9 cellular contexts compared by ENCODE assay signal in the genomic region with DNA sequence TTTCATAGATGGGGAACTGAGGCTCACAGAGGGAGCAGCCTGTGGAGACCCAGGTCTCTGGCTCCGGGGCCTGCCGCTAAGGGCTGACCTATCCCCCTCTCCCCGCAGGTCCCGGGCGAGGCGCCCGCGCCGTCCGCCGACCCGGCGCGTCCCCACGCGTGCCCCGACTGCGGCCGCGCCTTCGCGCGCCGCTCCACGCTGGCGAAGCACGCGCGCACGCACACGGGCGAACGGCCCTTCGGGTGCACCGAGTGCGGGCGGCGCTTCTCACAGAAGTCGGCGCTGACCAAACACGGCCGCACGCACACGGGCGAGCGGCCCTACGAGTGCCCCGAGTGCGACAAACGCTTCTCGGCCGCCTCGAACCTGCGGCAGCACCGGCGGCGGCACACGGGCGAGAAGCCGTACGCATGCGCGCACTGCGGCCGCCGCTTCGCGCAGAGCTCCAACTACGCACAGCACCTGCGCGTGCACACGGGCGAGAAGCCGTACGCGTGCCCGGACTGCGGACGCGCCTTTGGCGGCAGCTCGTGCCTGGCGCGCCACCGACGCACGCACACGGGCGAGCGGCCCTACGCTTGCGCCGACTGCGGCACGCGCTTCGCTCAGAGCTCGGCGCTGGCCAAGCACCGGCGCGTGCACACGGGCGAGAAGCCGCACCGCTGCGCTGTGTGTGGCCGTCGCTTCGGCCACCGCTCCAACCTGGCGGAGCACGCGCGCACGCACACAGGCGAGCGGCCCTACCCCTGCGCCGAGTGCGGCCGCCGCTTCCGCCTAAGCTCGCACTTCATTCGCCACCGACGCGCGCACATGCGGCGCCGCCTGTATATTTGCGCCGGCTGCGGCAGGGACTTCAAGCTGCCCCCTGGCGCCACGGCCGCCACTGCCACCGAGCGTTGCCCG. TPM values are rescaled to one million over a fixed set of nuclear protein-coding genes. Genes with fewer than 3 reads are reported as not detected.
A peak's percentile ranks its signal among the peaks of the same experiment; 100 is the strongest.
DNase-seq lines count a peak whose midpoint lies in the region; ATAC-seq, FAIRE-seq and TF ChIP-seq lines count a peak whose summit lies in the region.
"Had no signal": no experiment of that assay in that cellular context is flagged by ENCODE, and none has a peak within 500 bp of the region (broad histone marks: within the 10 kb centered on the region; RNA-seq: fewer than 3 reads in every experiment).

No MANE protein-coding gene starts in this region.

- BruUV-seq in HepG2 (replicated peaks; lab: Mats Ljungman, UMichigan), result no TSS peak

- ATAC-seq in HG02970 (IDR thresholded peaks at IDR 0.05; ENCODE audit: low FRiP score, unreplicated experiment), result peak; percentile 80
- peak; percentile 22; the same call in 2 of the 3 replicates for ATAC-seq in HepG2

- POLR2A ChIA-PET in activated CD4-positive, alpha-beta T cell treated with anti-CD3 and anti-CD28 coated beads, Interleukin-2, amount 10 ng/mL, durations not matched to agents 7 days and 5 days (lab: Charles Lee), result interaction anchor here (0.5 to 1.5 kb wide), 9 partner anchors 9 to 193 kb away, joined by 3 to 6 read pairs (median 3); a partner anchor contains a TSS
- POLR2A ChIA-PET in HepG2 (lab: Yijun Ruan, JAX), result interaction anchor here (0.6 to 1.2 kb wide), 3 partner anchors 8 to 480 kb away, joined by 3 read pairs; a partner anchor contains a TSS

- no peak overlapping the region for H3K9ac ChIP-seq in HepG2 (ENCODE audit: insufficient read depth, low read depth, low read length)

- CTCF ChIA-PET in activated CD4-positive, alpha-beta T cell treated with anti-CD3 and anti-CD28 coated beads, Interleukin-2, amount 10 ng/mL, durations not matched to agents 7 days and 5 days (lab: Charles Lee), result interaction anchor here (0.6 to 5.5 kb wide), 15 partner anchors 10 to 327 kb away, joined by 3 to 47 read pairs (median 3); a partner anchor contains a TSS
- CTCF ChIA-PET in HepG2 (lab: Yijun Ruan, JAX; ENCODE audit: low intra/inter-chr PET ratio, low total read pairs), result no interaction called here

- H3K4me1 Mint-ChIP-seq in activated CD4-positive, alpha-beta T cell treated with anti-CD3 and anti-CD28 coated beads, Interleukin-2, amount 10 ng/mL, durations not matched to agents 7 days and 5 days, result peaks cover 35% of the 10 kb centered on the region

- DNase-seq in NCI-H1694 treated with DMSO at 0.1 percent for 48 hours (lab: John Stamatoyannopoulos, UW), result peak; percentile 40
- DNase-seq in NCI-H1694 (lab: John Stamatoyannopoulos, UW), result no peak
- peak; percentile 94 for DNase-seq in NCI-H2171 (lab: John Stamatoyannopoulos, UW)
- DNase-seq in activated CD4-positive, alpha-beta T cell treated with anti-CD3 and anti-CD28 coated beads, Interleukin-2, amount 10 ng/mL, durations not matched to agents 7 days and 5 days, result peak; percentile 90
- peak; percentile 56 for DNase-seq in dedifferentiated amniotic fluid mesenchymal stem cell (ENCODE audit: extremely low spot score)
- DNase-seq in HepG2 (ENCODE audit: low spot score), result no peak
- peak; percentile 77 to 80 for DNase-seq in stimulated activated CD4-positive, alpha-beta T cell treated with anti-CD3 and anti-CD28 coated beads, Interleukin-2, amount 100 ng/mL, for 48 hours

- 0 out of 2 replicates have a peak, but pooled peaks cover 10% of the 10 kb centered on the region for H3K4me1 ChIP-seq in HepG2 (ENCODE audit: insufficient read depth, low read length)

- no peak for FAIRE-seq in HepG2 (lab: Jason Lieb, UNC)
- FAIRE-seq: A204.1 had no signal

- peaks cover 17% of the 10 kb centered on the region for H3K36me3 Mint-ChIP-seq in activated CD4-positive, alpha-beta T cell treated with anti-CD3 and anti-CD28 coated beads, Interleukin-2, amount 10 ng/mL, durations not matched to agents 7 days and 5 days (ENCODE audit: low read depth)

- TF ChIP-seq EP300 in HepG2 (IDR thresholded peaks at IDR 0.05; ENCODE audit: low read depth in 2 of 2, low read length in 2 of 2) (no peak), HepG2 (CRISPR knock-in tag; IDR thresholded peaks at IDR 0.05; ENCODE audit: borderline replicate concordance) (no peak)

- no peak for TF ChIP-seq RAD21 in HepG2 (CRISPR knock-in tag; IDR thresholded peaks at IDR 0.05)

- intact Hi-C loops in HepG2 (cut with micrococcal nuclease; ENCODE audit: unreplicated experiment), result no loop called here

- H4K20me1 ChIP-seq in HepG2 (ENCODE audit: insufficient read depth, low read length), result no peaks in the 10 kb centered on the region

- peaks cover 5% of the 10 kb centered on the region for H3K79me2 ChIP-seq in HepG2 (ENCODE audit: insufficient read depth, low read length)

- no peaks in the 10 kb centered on the region for H3K9me3 ChIP-seq in HepG2 (ENCODE audit: low read length)

- in situ Hi-C loops in HepG2 (cut with HindIII; ENCODE audit: extremely low pct_ligation_motif_present, low pct_unique_long_range_greater_than_20kb), result no loop called here

- H3K27ac ChIP-seq in HepG2 (ENCODE audit: extremely low read length, insufficient read depth, low read length), result no peak overlapping the region

- H3K4me3 Mint-ChIP-seq in activated CD4-positive, alpha-beta T cell treated with anti-CD3 and anti-CD28 coated beads, Interleukin-2, amount 10 ng/mL, durations not matched to agents 7 days and 5 days, result peak overlapping the region; percentile 59

- no peaks in the 10 kb centered on the region for H3K27me3 ChIP-seq in HepG2 (ENCODE audit: control insufficient read depth in 1 of 2, insufficient read depth in 2 of 2, low read length in 2 of 2)

- no peaks in the 10 kb centered on the region for H3K27me3 Mint-ChIP-seq in activated CD4-positive, alpha-beta T cell treated with anti-CD3 and anti-CD28 coated beads, Interleukin-2, amount 10 ng/mL, durations not matched to agents 7 days and 5 days

- H2AFZ ChIP-seq in HepG2 (ENCODE audit: low read length), result no peak overlapping the region

- H3K36me3 ChIP-seq in HepG2 (replicated peaks in 1 of 2; ENCODE audit: control insufficient read depth in 1 of 2, insufficient read depth in 2 of 2, low read length in 2 of 2), result peaks cover 11 to 50% of the 10 kb centered on the region in 2 experiments

- H3K9me3 Mint-ChIP-seq in activated CD4-positive, alpha-beta T cell treated with anti-CD3 and anti-CD28 coated beads, Interleukin-2, amount 10 ng/mL, durations not matched to agents 7 days and 5 days, result no peaks in the 10 kb centered on the region

- H3K4me2 ChIP-seq in HepG2 (ENCODE audit: low read depth, low read length), result no peak overlapping the region

- TF ChIP-seq CTCF in HepG2 (CRISPR knock-in tag; IDR thresholded peaks at IDR 0.05), result no peak

- peak overlapping the region; percentile 31 for H3K27ac Mint-ChIP-seq in activated CD4-positive, alpha-beta T cell treated with anti-CD3 and anti-CD28 coated beads, Interleukin-2, amount 10 ng/mL, durations not matched to agents 7 days and 5 days

- 97% methylated on average over 142 of the region's 142 CpGs for WGBS in HepG2 (ENCODE audit: low lambda C conversion rate)

- no peak overlapping the region for H3K4me3 ChIP-seq in HepG2 (replicated peaks in 1 of 3; ENCODE audit: insufficient read depth in 1 of 3, low read depth in 2 of 3, low read length in 3 of 3)

- TF ChIP-seq POLR2A in HepG2 (IDR thresholded peaks at IDR 0.05; ENCODE audit: insufficient read depth in 1 of 2, low read depth in 2 of 2, low read length in 2 of 2), result no peak

RNA-seq across cellular contexts. Expression of a gene that starts 10.3 kb away (rescaled TPM):
- 1 to 10 TPM; 3.4 to 3.7 TPM for total RNA-seq in activated CD4-positive, alpha-beta T cell treated with anti-CD3 and anti-CD28 coated beads, Interleukin-2, amount 10 ng/mL, durations not matched to agents 7 days and 5 days
- 10.9 and 11.8 TPM in 2 replicates for total RNA-seq in HepG2 (2016; rRNA removed; fragmentation: Illumina TruSeq; extraction: Trizol)
- total RNA-seq in HepG2 (2016; cell fraction: cytosol; rRNA removed; fragmentation: Illumina TruSeq; extraction: Trizol; ENCODE audit: low read depth), result 8.8 and 9.7 TPM in 2 replicates
- 9.0 and 10.5 TPM in 2 replicates for total RNA-seq in HepG2 (2016; cell fraction: insoluble cytoplasmic fraction; rRNA removed; fragmentation: Illumina TruSeq; extraction: Trizol)
- 14.5 and 14.9 TPM in 2 replicates for total RNA-seq in HepG2 (2016; cell fraction: membrane; rRNA removed; fragmentation: Illumina TruSeq; extraction: Trizol)
- total RNA-seq in HepG2 (2016; cell fraction: nucleus; rRNA removed; fragmentation: Illumina TruSeq; extraction: Trizol), result 5.7 and 6.4 TPM in 2 replicates
- 5.0 and 5.4 TPM in 2 replicates for polyA plus RNA-seq in HepG2 (2011; rRNA removed)
- 6.7 and 15.5 TPM in 2 replicates for polyA plus RNA-seq in HepG2 (2011; cell fraction: cytosol; rRNA removed)
- 11.2 and 15.1 TPM in 2 replicates for polyA plus RNA-seq in HepG2 (2011; cell fraction: nucleus; rRNA removed)
- 2.3 and 2.7 TPM in 2 replicates for polyA plus RNA-seq in HepG2 (2012)
- 8.8 and 9.4 TPM in 2 replicates for polyA plus RNA-seq in HepG2 (2016; cell fraction: cytosol; fragmentation: Illumina TruSeq; extraction: Trizol; ENCODE audit: low read depth)
- 8.3 and 10.8 TPM in 2 replicates for polyA plus RNA-seq in HepG2 (2016; cell fraction: insoluble cytoplasmic fraction; fragmentation: Illumina TruSeq; extraction: Trizol; ENCODE audit: low read depth)
- polyA plus RNA-seq in HepG2 (2016; cell fraction: membrane; fragmentation: Illumina TruSeq; extraction: Trizol; ENCODE audit: low read depth), result 10.9 and 11.1 TPM in 2 replicates
- 9.1 and 10.0 TPM in 2 replicates for polyA plus RNA-seq in HepG2 (2016; cell fraction: nucleus; fragmentation: Illumina TruSeq; extraction: Trizol; ENCODE audit: insufficient read depth, low read depth)
- polyA minus RNA-seq in HepG2 (2011; rRNA and poly(A)+ RNA removed; ENCODE audit: low replicate concordance), result 4.1 and 9.1 TPM in 2 replicates
- polyA minus RNA-seq in HepG2 (2011; cell fraction: cytosol; rRNA and poly(A)+ RNA removed), result 4.6 and 5.6 TPM in 2 replicates
- polyA minus RNA-seq in HepG2 (2011; cell fraction: nucleus; rRNA and poly(A)+ RNA removed), result 5.3 and 5.4 TPM in 2 replicates

RNA-seq across cellular contexts. Expression of a gene that starts 12.1 kb away (rescaled TPM):
- 10 to 100 TPM; 48.4 to 51.4 TPM for total RNA-seq in activated CD4-positive, alpha-beta T cell treated with anti-CD3 and anti-CD28 coated beads, Interleukin-2, amount 10 ng/mL, durations not matched to agents 7 days and 5 days
- 74.4 and 105 TPM in 2 replicates for total RNA-seq in HepG2 (2016; rRNA removed; fragmentation: Illumina TruSeq; extraction: Trizol)
- total RNA-seq in HepG2 (2016; cell fraction: cytosol; rRNA removed; fragmentation: Illumina TruSeq; extraction: Trizol; ENCODE audit: low read depth), result 44.2 and 47.1 TPM in 2 replicates
- total RNA-seq in HepG2 (2016; cell fraction: insoluble cytoplasmic fraction; rRNA removed; fragmentation: Illumina TruSeq; extraction: Trizol), result 74.5 and 96.6 TPM in 2 replicates
- 77.2 and 80.8 TPM in 2 replicates for total RNA-seq in HepG2 (2016; cell fraction: membrane; rRNA removed; fragmentation: Illumina TruSeq; extraction: Trizol)
- total RNA-seq in HepG2 (2016; cell fraction: nucleus; rRNA removed; fragmentation: Illumina TruSeq; extraction: Trizol), result 30.8 and 32.7 TPM in 2 replicates
- polyA plus RNA-seq in HepG2 (2011; rRNA removed), result 52.9 and 54.8 TPM in 2 replicates
- polyA plus RNA-seq in HepG2 (2011; cell fraction: cytosol; rRNA removed), result 58.6 and 70.5 TPM in 2 replicates
- polyA plus RNA-seq in HepG2 (2011; cell fraction: nucleus; rRNA removed), result 16.9 and 17.1 TPM in 2 replicates
- polyA plus RNA-seq in HepG2 (2012), result 49.0 and 54.0 TPM in 2 replicates
- 63.8 and 69.5 TPM in 2 replicates for polyA plus RNA-seq in HepG2 (2016; cell fraction: cytosol; fragmentation: Illumina TruSeq; extraction: Trizol; ENCODE audit: low read depth)
- polyA plus RNA-seq in HepG2 (2016; cell fraction: insoluble cytoplasmic fraction; fragmentation: Illumina TruSeq; extraction: Trizol; ENCODE audit: low read depth), result 138 and 146 TPM in 2 replicates
- polyA plus RNA-seq in HepG2 (2016; cell fraction: membrane; fragmentation: Illumina TruSeq; extraction: Trizol; ENCODE audit: low read depth), result 69.5 and 71.6 TPM in 2 replicates
- 49.9 and 56.9 TPM in 2 replicates for polyA plus RNA-seq in HepG2 (2016; cell fraction: nucleus; fragmentation: Illumina TruSeq; extraction: Trizol; ENCODE audit: insufficient read depth, low read depth)
- 36.0 and 50.1 TPM in 2 replicates for polyA minus RNA-seq in HepG2 (2011; rRNA and poly(A)+ RNA removed; ENCODE audit: low replicate concordance)
- polyA minus RNA-seq in HepG2 (2011; cell fraction: cytosol; rRNA and poly(A)+ RNA removed), result 16.2 and 24.3 TPM in 2 replicates
- 5.3 and 7.0 TPM in 2 replicates for polyA minus RNA-seq in HepG2 (2011; cell fraction: nucleus; rRNA and poly(A)+ RNA removed)

RNA-seq across cellular contexts. Expression of a gene that starts 22.5 kb away (rescaled TPM):
- total RNA-seq in activated CD4-positive, alpha-beta T cell treated with anti-CD3 and anti-CD28 coated beads, Interleukin-2, amount 10 ng/mL, durations not matched to agents 7 days and 5 days, result 10 to 100 TPM; 13.7 to 13.9 TPM
- total RNA-seq in HepG2 (2016; rRNA removed; fragmentation: Illumina TruSeq; extraction: Trizol), result 10.9 and 12.3 TPM in 2 replicates
- total RNA-seq in HepG2 (2016; cell fraction: cytosol; rRNA removed; fragmentation: Illumina TruSeq; extraction: Trizol; ENCODE audit: low read depth), result 2.3 and 2.9 TPM in 2 replicates
- total RNA-seq in HepG2 (2016; cell fraction: insoluble cytoplasmic fraction; rRNA removed; fragmentation: Illumina TruSeq; extraction: Trizol), result 10.9 and 12.6 TPM in 2 replicates
- 8.8 and 8.9 TPM in 2 replicates for total RNA-seq in HepG2 (2016; cell fraction: membrane; rRNA removed; fragmentation: Illumina TruSeq; extraction: Trizol)
- total RNA-seq in HepG2 (2016; cell fraction: nucleus; rRNA removed; fragmentation: Illumina TruSeq; extraction: Trizol), result 5.4 and 7.9 TPM in 2 replicates
- 9.9 and 11.7 TPM in 2 replicates for polyA plus RNA-seq in HepG2 (2011; rRNA removed)
- 7.8 and 10.1 TPM in 2 replicates for polyA plus RNA-seq in HepG2 (2011; cell fraction: cytosol; rRNA removed)
- polyA plus RNA-seq in HepG2 (2011; cell fraction: nucleus; rRNA removed), result 9.4 and 11.4 TPM in 2 replicates
- 7.7 and 10.5 TPM in 2 replicates for polyA plus RNA-seq in HepG2 (2012)
- polyA plus RNA-seq in HepG2 (2016; cell fraction: cytosol; fragmentation: Illumina TruSeq; extraction: Trizol; ENCODE audit: low read depth), result 2.1 and 2.6 TPM in 2 replicates
- polyA plus RNA-seq in HepG2 (2016; cell fraction: insoluble cytoplasmic fraction; fragmentation: Illumina TruSeq; extraction: Trizol; ENCODE audit: low read depth), result 11.0 and 11.9 TPM in 2 replicates
- 5.4 and 6.0 TPM in 2 replicates for polyA plus RNA-seq in HepG2 (2016; cell fraction: membrane; fragmentation: Illumina TruSeq; extraction: Trizol; ENCODE audit: low read depth)
- 11.3 and 12.2 TPM in 2 replicates for polyA plus RNA-seq in HepG2 (2016; cell fraction: nucleus; fragmentation: Illumina TruSeq; extraction: Trizol; ENCODE audit: insufficient read depth, low read depth)
- 7.6 and 12.0 TPM in 2 replicates for polyA minus RNA-seq in HepG2 (2011; rRNA and poly(A)+ RNA removed; ENCODE audit: low replicate concordance)
- 4.8 and 5.3 TPM in 2 replicates for polyA minus RNA-seq in HepG2 (2011; cell fraction: cytosol; rRNA and poly(A)+ RNA removed)
- polyA minus RNA-seq in HepG2 (2011; cell fraction: nucleus; rRNA and poly(A)+ RNA removed), result 4.1 and 5.0 TPM in 2 replicates

RNA-seq across cellular contexts. Expression of a gene that starts 28.0 kb away (rescaled TPM):
- 10 to 100 TPM; 52.2 to 58.9 TPM for total RNA-seq in activated CD4-positive, alpha-beta T cell treated with anti-CD3 and anti-CD28 coated beads, Interleukin-2, amount 10 ng/mL, durations not matched to agents 7 days and 5 days
- 20.7 and 56.3 TPM in 2 replicates for total RNA-seq in HepG2 (2016; rRNA removed; fragmentation: Illumina TruSeq; extraction: Trizol)
- total RNA-seq in HepG2 (2016; cell fraction: cytosol; rRNA removed; fragmentation: Illumina TruSeq; extraction: Trizol; ENCODE audit: low read depth), result 5.7 and 7.2 TPM in 2 replicates
- total RNA-seq in HepG2 (2016; cell fraction: insoluble cytoplasmic fraction; rRNA removed; fragmentation: Illumina TruSeq; extraction: Trizol), result 20.6 and 53.3 TPM in 2 replicates
- 32.0 TPM in 2 replicates for total RNA-seq in HepG2 (2016; cell fraction: membrane; rRNA removed; fragmentation: Illumina TruSeq; extraction: Trizol)
- 20.1 and 22.8 TPM in 2 replicates for total RNA-seq in HepG2 (2016; cell fraction: nucleus; rRNA removed; fragmentation: Illumina TruSeq; extraction: Trizol)
- 127 and 128 TPM in 2 replicates for polyA plus RNA-seq in HepG2 (2011; rRNA removed)
- 115 and 145 TPM in 2 replicates for polyA plus RNA-seq in HepG2 (2011; cell fraction: cytosol; rRNA removed)
- polyA plus RNA-seq in HepG2 (2011; cell fraction: nucleus; rRNA removed), result 36.6 and 44.5 TPM in 2 replicates
- polyA plus RNA-seq in HepG2 (2012), result 130 and 170 TPM in 2 replicates
- polyA plus RNA-seq in HepG2 (2016; cell fraction: cytosol; fragmentation: Illumina TruSeq; extraction: Trizol; ENCODE audit: low read depth), result 14.0 and 14.5 TPM in 2 replicates
- 225 and 237 TPM in 2 replicates for polyA plus RNA-seq in HepG2 (2016; cell fraction: insoluble cytoplasmic fraction; fragmentation: Illumina TruSeq; extraction: Trizol; ENCODE audit: low read depth)
- 54.8 and 58.5 TPM in 2 replicates for polyA plus RNA-seq in HepG2 (2016; cell fraction: membrane; fragmentation: Illumina TruSeq; extraction: Trizol; ENCODE audit: low read depth)
- polyA plus RNA-seq in HepG2 (2016; cell fraction: nucleus; fragmentation: Illumina TruSeq; extraction: Trizol; ENCODE audit: insufficient read depth, low read depth), result 101 TPM in 2 replicates
- polyA minus RNA-seq in HepG2 (2011; rRNA and poly(A)+ RNA removed; ENCODE audit: low replicate concordance), result 28.5 and 84.7 TPM in 2 replicates
- 65.0 and 74.5 TPM in 2 replicates for polyA minus RNA-seq in HepG2 (2011; cell fraction: cytosol; rRNA and poly(A)+ RNA removed)
- polyA minus RNA-seq in HepG2 (2011; cell fraction: nucleus; rRNA and poly(A)+ RNA removed), result 38.4 and 44.4 TPM in 2 replicates

RNA-seq across cellular contexts. Expression of a gene that starts 35.3 kb away (rescaled TPM):
- 100 to 1,000 TPM; 383 to 413 TPM for total RNA-seq in activated CD4-positive, alpha-beta T cell treated with anti-CD3 and anti-CD28 coated beads, Interleukin-2, amount 10 ng/mL, durations not matched to agents 7 days and 5 days
- total RNA-seq in HepG2 (2016; rRNA removed; fragmentation: Illumina TruSeq; extraction: Trizol), result 0.18 and 0.27 TPM in 2 replicates
- 0.18 and 0.51 TPM in 2 replicates for total RNA-seq in HepG2 (2016; cell fraction: cytosol; rRNA removed; fragmentation: Illumina TruSeq; extraction: Trizol; ENCODE audit: low read depth)
- 0.17 and 0.18 TPM in 2 replicates for total RNA-seq in HepG2 (2016; cell fraction: insoluble cytoplasmic fraction; rRNA removed; fragmentation: Illumina TruSeq; extraction: Trizol)
- 0.28 and 0.68 TPM in 2 replicates for total RNA-seq in HepG2 (2016; cell fraction: membrane; rRNA removed; fragmentation: Illumina TruSeq; extraction: Trizol)
- total RNA-seq in HepG2 (2016; cell fraction: nucleus; rRNA removed; fragmentation: Illumina TruSeq; extraction: Trizol), result not detected in 2 replicates
- 0.67 and 0.94 TPM in 2 replicates for polyA plus RNA-seq in HepG2 (2011; rRNA removed)
- polyA plus RNA-seq in HepG2 (2011; cell fraction: cytosol; rRNA removed), result 0.56 and 0.76 TPM in 2 replicates
- 1.0 and 1.3 TPM in 2 replicates for polyA plus RNA-seq in HepG2 (2011; cell fraction: nucleus; rRNA removed)
- polyA plus RNA-seq in HepG2 (2012), result 1.1 and 1.7 TPM in 2 replicates
- 4.2 and 4.6 TPM in 2 replicates for polyA plus RNA-seq in HepG2 (2016; cell fraction: cytosol; fragmentation: Illumina TruSeq; extraction: Trizol; ENCODE audit: low read depth)
- polyA plus RNA-seq in HepG2 (2016; cell fraction: insoluble cytoplasmic fraction; fragmentation: Illumina TruSeq; extraction: Trizol; ENCODE audit: low read depth), result 0.76 and 0.85 TPM in 2 replicates
- polyA plus RNA-seq in HepG2 (2016; cell fraction: membrane; fragmentation: Illumina TruSeq; extraction: Trizol; ENCODE audit: low read depth), result 3.3 and 3.8 TPM in 2 replicates
- 0.65 and 1.1 TPM in 2 replicates for polyA plus RNA-seq in HepG2 (2016; cell fraction: nucleus; fragmentation: Illumina TruSeq; extraction: Trizol; ENCODE audit: insufficient read depth, low read depth)
- polyA minus RNA-seq in HepG2 (2011; rRNA and poly(A)+ RNA removed; ENCODE audit: low replicate concordance), result 0.24 TPM in 1 of 2 replicates, not detected in the other
- polyA minus RNA-seq in HepG2 (2011; cell fraction: cytosol; rRNA and poly(A)+ RNA removed), result not detected in 2 replicates
- 0.13 TPM in 1 of 2 replicates, not detected in the other for polyA minus RNA-seq in HepG2 (2011; cell fraction: nucleus; rRNA and poly(A)+ RNA removed)

Comparison
In these comparisons a context has a peak if more than half of its experiments do, and no peak if none do; other contexts are left out.
1. DNase-seq: peak in NCI-H1694 treated with DMSO at 0.1 percent for 48 hours (single experiment), NCI-H2171 (single experiment), activated CD4-positive, alpha-beta T cell treated with anti-CD3 and anti-CD28 coated beads, Interleukin-2, amount 10 ng/mL, durations not matched to agents 7 days and 5 days (single experiment), dedifferentiated amniotic fluid mesenchymal stem cell (single experiment) and stimulated activated CD4-positive, alpha-beta T cell treated with anti-CD3 and anti-CD28 coated beads, Interleukin-2, amount 100 ng/mL, for 48 hours (2 of 2); none in NCI-H1694 (single experiment) and HepG2 (single experiment).